Comparison of ENCODE assay signal across 12 cellular contexts in the genomic region with DNA sequence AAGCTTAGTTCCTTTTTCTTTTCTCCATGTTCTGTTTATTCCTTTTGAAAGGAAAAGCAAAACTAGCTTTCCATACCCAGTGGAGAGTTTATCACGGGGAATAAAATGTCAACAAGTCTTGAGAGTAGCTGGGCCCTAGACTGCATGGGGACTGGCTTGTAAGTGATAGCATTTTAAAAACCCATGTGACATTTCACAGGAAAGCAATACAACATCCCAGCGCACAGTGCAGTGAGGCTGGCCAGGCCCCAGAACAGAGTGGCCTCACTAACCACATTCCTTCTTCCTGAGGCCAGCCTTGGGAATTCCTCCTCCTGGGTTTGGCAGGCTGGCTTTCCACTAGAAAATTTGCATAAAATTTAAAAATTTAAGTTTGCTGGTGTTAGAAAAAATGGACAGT.
DNase-seq lines count a peak whose midpoint lies in the region; ATAC-seq and TF ChIP-seq lines count a peak whose summit lies in the region.
"Had no signal": no experiment of that assay in that cellular context is flagged by ENCODE, and none has a peak within 500 bp of the region (broad histone marks: within the 10 kb centered on the region; RNA-seq: fewer than 3 reads in every experiment).

No MANE protein-coding gene starts in this region.

- H3K4me1 Mint-ChIP-seq in mesothelial cell of epicardium (peaks cover 54% of the 10 kb centered on the region), type B pancreatic cell (ENCODE audit: unreplicated experiment) (peaks cover 55% of the 10 kb centered on the region)
- H3K4me1 Mint-ChIP-seq in activated T-cell treated with anti-CD3 and anti-CD28 coated beads, Interleukin-2, amount 50 U/mL, for 72 hours (ENCODE audit: low read depth): no peaks in the 10 kb centered on the region

- WGBS in gastroesophageal sphincter (ENCODE audit: low coverage in 1 of 2), 2 donors: 3 to 37% methylated on average over 2 of the region's 2 CpGs

- H3K9me3 Mint-ChIP-seq in mesothelial cell of epicardium (no peaks in the 10 kb centered on the region), type B pancreatic cell (no peaks in the 10 kb centered on the region)
- no peaks in the 10 kb centered on the region for H3K9me3 Mint-ChIP-seq in activated T-cell treated with anti-CD3 and anti-CD28 coated beads, Interleukin-2, amount 50 U/mL, for 72 hours

- H3K9me3 ChIP-seq in gastroesophageal sphincter (no peaks in the 10 kb centered on the region), A673 (ENCODE audit: low read depth, low read length, poor library complexity, severe bottlenecking) (no peaks in the 10 kb centered on the region)

- TF ChIP-seq CTCF in gastroesophageal sphincter (IDR thresholded peaks at IDR 0.05) (no peak), mesothelial cell of epicardium (IDR thresholded peaks at IDR 0.05; ENCODE audit: unreplicated experiment) (no peak), type B pancreatic cell (conservative IDR thresholded peaks at IDR 0.05) (no peak), A673 (conservative IDR thresholded peaks at IDR 0.05; ENCODE audit: low read depth, low read length) (no peak)

- H3K27ac Mint-ChIP-seq in mesothelial cell of epicardium (peak overlapping the region; percentile 71), type B pancreatic cell (peak overlapping the region; percentile 1)
- H3K27ac Mint-ChIP-seq in activated T-cell treated with anti-CD3 and anti-CD28 coated beads, Interleukin-2, amount 50 U/mL, for 72 hours: no peak overlapping the region
- H3K27ac Mint-ChIP-seq: activated naive CD8-positive, alpha-beta T cell had no signal

- H3K4me3 Mint-ChIP-seq in mesothelial cell of epicardium (no peak overlapping the region), type B pancreatic cell (no peak overlapping the region)
- H3K4me3 Mint-ChIP-seq in activated T-cell treated with anti-CD3 and anti-CD28 coated beads, Interleukin-2, amount 50 U/mL, for 72 hours: no peak overlapping the region
- H3K4me3 Mint-ChIP-seq: activated naive CD8-positive, alpha-beta T cell had no signal

- BruUV-seq in A673 (replicated peaks; lab: Mats Ljungman, UMichigan): no TSS peak

- TF ChIP-seq POLR2A in gastroesophageal sphincter (IDR thresholded peaks at IDR 0.05): no peak

- no peaks in the 10 kb centered on the region for H3K36me3 ChIP-seq in gastroesophageal sphincter
- no peaks in the 10 kb centered on the region for H3K36me3 ChIP-seq in A673 (ENCODE audit: insufficient read depth, low read length, poor library complexity, severe bottlenecking)

- CTCF ChIA-PET in A673 (lab: Charles Lee): no interaction called here

- H3K27ac ChIP-seq in gastroesophageal sphincter (peak overlapping the region in 2 of 4 donors; percentile 42 to 60), A673 (ENCODE audit: low read depth, low read length, poor library complexity, severe bottlenecking) (no peak overlapping the region)

- H3K4me1 ChIP-seq in gastroesophageal sphincter: peaks cover 0 to 29% (median 5%) of the 10 kb centered on the region in 3 donors
- H3K4me1 ChIP-seq in A673 (ENCODE audit: insufficient read depth, low read length, poor library complexity, severe bottlenecking): no peaks in the 10 kb centered on the region

- DNase-seq in mesothelial cell of epicardium (ENCODE audit: low spot score in 2 of 2, unreplicated experiment in 2 of 2): peak in 1 of 2 experiments; percentile 39
- no peak for DNase-seq in type B pancreatic cell (ENCODE audit: extremely low spot score, unreplicated experiment)
- DNase-seq in NCI-H1092 (lab: John Stamatoyannopoulos, UW): no peak
- no peak for DNase-seq in SIG-M5 (lab: John Stamatoyannopoulos, UW)
- DNase-seq in activated T-cell treated with anti-CD3 and anti-CD28 coated beads, Interleukin-2, amount 50 U/mL, for 72 hours: no peak
- no peak for DNase-seq in A673 (ENCODE audit: low spot score)
- DNase-seq: DMS 273 treated with DMSO at 0.1 percent for 48 hours, NCI-H1105, NCI-H82 had no signal

- H3K36me3 Mint-ChIP-seq in mesothelial cell of epicardium (no peaks in the 10 kb centered on the region), type B pancreatic cell (no peaks in the 10 kb centered on the region)
- no peaks in the 10 kb centered on the region for H3K36me3 Mint-ChIP-seq in activated T-cell treated with anti-CD3 and anti-CD28 coated beads, Interleukin-2, amount 50 U/mL, for 72 hours (ENCODE audit: insufficient read depth in 2 of 2)
- H3K36me3 Mint-ChIP-seq: activated naive CD8-positive, alpha-beta T cell had no signal

- H3K4me3 ChIP-seq in gastroesophageal sphincter (no peak overlapping the region), A673 (ENCODE audit: low read depth, low read length, poor library complexity, severe bottlenecking) (no peak overlapping the region)

- no peaks in the 10 kb centered on the region for H3K27me3 Mint-ChIP-seq in mesothelial cell of epicardium (ENCODE audit: low read depth)
- no peaks in the 10 kb centered on the region for H3K27me3 Mint-ChIP-seq in type B pancreatic cell
- H3K27me3 Mint-ChIP-seq in activated T-cell treated with anti-CD3 and anti-CD28 coated beads, Interleukin-2, amount 50 U/mL, for 72 hours (ENCODE audit: low read depth): no peaks in the 10 kb centered on the region
- H3K27me3 Mint-ChIP-seq: activated naive CD8-positive, alpha-beta T cell had no signal

- peak; percentile 71 for ATAC-seq in SK-N-SH treated with all-trans-retinoic acid at 6 μM for 48 hours
- ATAC-seq in gastroesophageal sphincter: peak; percentile 74
- no peak for ATAC-seq in activated T-cell treated with anti-CD3 and anti-CD28 coated beads, Interleukin-2, amount 50 U/mL, for 72 hours (replicated peaks in 1 of 2)

- intact Hi-C loops in A673 (cut with micrococcal nuclease; ENCODE audit: unreplicated experiment): no loop called here

- no peak for TF ChIP-seq EP300 in gastroesophageal sphincter (IDR thresholded peaks at IDR 0.05)

- POLR2A ChIA-PET in A673 (lab: Charles Lee; ENCODE audit: low non-redundant PET): no interaction called here

- H3K27me3 ChIP-seq in gastroesophageal sphincter: no peaks in the 10 kb centered on the region
- no peaks in the 10 kb centered on the region for H3K27me3 ChIP-seq in A673 (replicated peaks; ENCODE audit: insufficient read depth, low read depth, low read length, poor library complexity)

TF ChIP-seq in SK-N-SH treated with all-trans-retinoic acid at 6 μM for 48 hours, 23 proteins besides CTCF, POLR2A, EP300 and RAD21:
- TF ChIP-seq ISL1 (CRISPR knock-in tag; IDR thresholded peaks at IDR 0.05) (peak; percentile 20; the same call in 1 of the 2 replicates), SNAI2 (CRISPR knock-in tag; IDR thresholded peaks at IDR 0.05) (no peak)

Comparison
In these comparisons a context has a peak if more than half of its experiments do, and no peak if none do; other contexts are left out.
1. ATAC-seq: peak in SK-N-SH treated with all-trans-retinoic acid at 6 μM for 48 hours (single experiment) and gastroesophageal sphincter (single experiment); none in activated T-cell treated with anti-CD3 and anti-CD28 coated beads, Interleukin-2, amount 50 U/mL, for 72 hours (0 of 2).